ENCODE assay signal across 23 cellular contexts in genomic region chr16:363110-364090, GRCh38. TPM values are rescaled to one million over a fixed set of nuclear protein-coding genes. Genes with fewer than 3 reads are reported as not detected.
DNase-seq lines count a peak whose midpoint lies in the region; ATAC-seq, FAIRE-seq and TF ChIP-seq lines count a peak whose summit lies in the region.
"Had no signal": no experiment of that assay in that cellular context is flagged by ENCODE, and none has a peak within 500 bp of the region (broad histone marks: within the 10 kb centered on the region; RNA-seq: fewer than 3 reads in every experiment).

No MANE protein-coding gene starts in this region.

- H3K27me3 Mint-ChIP-seq in activated CD4-positive, alpha-beta T cell treated with anti-CD3 and anti-CD28 coated beads for 36 hours, result peaks cover 5% of the 10 kb centered on the region
- H3K27me3 Mint-ChIP-seq: activated naive CD4-positive, alpha-beta T cell treated with anti-CD3 and anti-CD28 coated beads, Interleukin-2, amount 50 U/mL, for 24 hours; naive thymus-derived CD8-positive, alpha-beta T cell had no signal

- H3K36me3 Mint-ChIP-seq in activated CD4-positive, alpha-beta T cell treated with anti-CD3 and anti-CD28 coated beads for 36 hours (ENCODE audit: low read depth), result peaks cover 6% of the 10 kb centered on the region
- H3K36me3 Mint-ChIP-seq: activated naive CD4-positive, alpha-beta T cell treated with anti-CD3 and anti-CD28 coated beads, Interleukin-2, amount 50 U/mL, for 24 hours had no signal

- H3K79me2 ChIP-seq in SK-N-SH (ENCODE audit: insufficient read depth), result no peaks in the 10 kb centered on the region
- H3K79me2 ChIP-seq: parathyroid adenoma had no signal

- CTCF ChIA-PET in A549 (lab: Yijun Ruan, JAX), result interaction anchor here (0.8 to 7.6 kb wide), 34 partner anchors 12 to 300 kb away, joined by 3 to 80 read pairs (median 8); partner anchors contain the start of genes ARHGDIG, AXIN1, HBQ1 and RHBDF1
- CTCF ChIA-PET in SK-N-SH (lab: Yijun Ruan, JAX), result interaction anchor here (0.8 to 4.8 kb wide), 20 partner anchors 7 to 299 kb away, joined by 3 to 74 read pairs (median 9); partner anchors contain the start of genes AXIN1, FAM234A, HBQ1 and MRPL28
- CTCF ChIA-PET in activated CD4-positive, alpha-beta T cell treated with anti-CD3 and anti-CD28 coated beads for 36 hours (lab: Charles Lee), result interaction anchor here (0.8 to 2.3 kb wide), 4 partner anchors 9 to 257 kb away, joined by 3 to 15 read pairs (median 8); no protein-coding TSS in a partner anchor

- WGBS in A549 (ENCODE audit: missing lambda C conversion rate), result 72% methylated on average over 19 of the region's 32 CpGs
- 61% methylated on average over 26 of the region's 32 CpGs for WGBS in SK-N-SH (ENCODE audit: low lambda C conversion rate)

- H3K4me3 ChIP-seq in A549 (no peak overlapping the region), SK-N-SH (ENCODE audit: low read depth in 2 of 2, low read length in 1 of 2) (no peak overlapping the region), mucosa of descending colon (no peak overlapping the region), HAP-1 (no peak overlapping the region)
- H3K4me3 ChIP-seq: heart left ventricle, sigmoid colon had no signal

- H3K27ac Mint-ChIP-seq in activated CD4-positive, alpha-beta T cell treated with anti-CD3 and anti-CD28 coated beads for 36 hours, result no peak overlapping the region
- H3K27ac Mint-ChIP-seq: activated naive CD4-positive, alpha-beta T cell treated with anti-CD3 and anti-CD28 coated beads, Interleukin-2, amount 50 U/mL, for 24 hours; CD8-positive, alpha-beta T cell had no signal

- H3K4me1 ChIP-seq in A549 (peaks cover 7% of the 10 kb centered on the region; the same call in 2 of the 3 replicates), SK-N-SH (ENCODE audit: control insufficient read depth in 1 of 2, insufficient read depth in 2 of 2, low read depth in 1 of 2, low read length in 1 of 2) (peaks cover 0 to 18% of the 10 kb centered on the region in 2 experiments; a peak in 1 of 4 replicates), mucosa of descending colon (ENCODE audit: low read depth) (peaks cover 4% of the 10 kb centered on the region), HAP-1 (peaks cover 10% of the 10 kb centered on the region)
- H3K4me1 ChIP-seq: heart left ventricle, parathyroid adenoma, sigmoid colon had no signal

- no peaks in the 10 kb centered on the region for H3K27me3 ChIP-seq in SK-N-SH (ENCODE audit: insufficient read depth)
- H3K27me3 ChIP-seq in HAP-1 (ENCODE audit: low read depth), result no peaks in the 10 kb centered on the region

- H3K9me3 ChIP-seq in A549 (no peaks in the 10 kb centered on the region), SK-N-SH (no peaks in the 10 kb centered on the region), mucosa of descending colon (no peaks in the 10 kb centered on the region), HAP-1 (no peaks in the 10 kb centered on the region)
- H3K9me3 ChIP-seq: heart left ventricle, sigmoid colon had no signal

- H3K9me2 ChIP-seq in SK-N-SH, result no peaks in the 10 kb centered on the region

- intact Hi-C loops in mucosa of descending colon (cut with DNase I, micrococcal nuclease), result no loop called here
- intact Hi-C loops in activated CD4-positive, alpha-beta T cell treated with anti-CD3 and anti-CD28 coated beads for 36 hours (cut with DNase I, micrococcal nuclease), result loop anchor here in 1 of 2 experiments (2.0 kb wide), 1 partner anchor 257 kb away; no protein-coding TSS in a partner anchor

- TF ChIP-seq RAD21 in A549 (conservative IDR thresholded peaks at IDR 0.05 in 1 of 2, IDR thresholded peaks at IDR 0.05 in 1 of 2) (no peak), SK-N-SH (IDR thresholded peaks at IDR 0.05; ENCODE audit: low read length) (no peak)

- H3F3A ChIP-seq in SK-N-SH (replicated peaks; ENCODE audit: insufficient read depth), result peaks cover 8% of the 10 kb centered on the region

- TF ChIP-seq EP300 in A549 (IDR thresholded peaks at IDR 0.05) (no peak), SK-N-SH (IDR thresholded peaks at IDR 0.05; ENCODE audit: borderline replicate concordance in 1 of 2, low read depth in 1 of 2, low read length in 1 of 2) (no peak)

- no peaks in the 10 kb centered on the region for H3K9me3 Mint-ChIP-seq in activated CD4-positive, alpha-beta T cell treated with anti-CD3 and anti-CD28 coated beads for 36 hours (ENCODE audit: low read depth)
- H3K9me3 Mint-ChIP-seq: activated naive CD4-positive, alpha-beta T cell treated with anti-CD3 and anti-CD28 coated beads, Interleukin-2, amount 50 U/mL, for 24 hours; CD8-positive, alpha-beta T cell; naive thymus-derived CD8-positive, alpha-beta T cell had no signal

- H4K20me1 ChIP-seq in SK-N-SH (ENCODE audit: insufficient read depth), result no peaks in the 10 kb centered on the region

- H3K36me3 ChIP-seq in SK-N-SH (replicated peaks in 1 of 2; ENCODE audit: control insufficient read depth in 1 of 2, insufficient read depth in 2 of 2, low read length in 1 of 2) (peaks cover 2 to 14% of the 10 kb centered on the region in 2 experiments), mucosa of descending colon (ENCODE audit: low read depth) (no peaks in the 10 kb centered on the region), HAP-1 (replicated peaks) (peaks cover 22% of the 10 kb centered on the region)

- H3K4me2 ChIP-seq in A549 (no peak overlapping the region), SK-N-SH (no peak overlapping the region)

- POLR2A ChIA-PET in A549 (lab: Yijun Ruan, JAX) (no interaction called here), SK-N-SH (lab: Yijun Ruan, JAX) (interaction anchor here (1.4 kb wide), 1 partner anchor 135 kb away, joined by 3 read pairs; no protein-coding TSS in a partner anchor)
- POLR2A ChIA-PET in activated CD4-positive, alpha-beta T cell treated with anti-CD3 and anti-CD28 coated beads for 36 hours (lab: Charles Lee), result interaction anchor here (1.0 kb wide), 1 partner anchor 256 kb away, joined by 4 read pairs; no protein-coding TSS in a partner anchor

- peak; percentile 6 to 20; a peak in 5 of 6 replicates for ATAC-seq in A549
- ATAC-seq in mucosa of descending colon, result no peak
- ATAC-seq in HG03280 (IDR thresholded peaks at IDR 0.05; ENCODE audit: unreplicated experiment), result no peak
- no peak for ATAC-seq in activated CD4-positive, alpha-beta T cell treated with anti-CD3 and anti-CD28 coated beads for 36 hours

- TF ChIP-seq CTCF in A549 (IDR thresholded peaks at IDR 0.05) (no peak), SK-N-SH (IDR thresholded peaks at IDR 0.05) (no peak), mucosa of descending colon (IDR thresholded peaks at IDR 0.05) (no peak)

- peaks cover 5% of the 10 kb centered on the region for H3K4me1 Mint-ChIP-seq in activated CD4-positive, alpha-beta T cell treated with anti-CD3 and anti-CD28 coated beads for 36 hours

- H3K9ac ChIP-seq in SK-N-SH, result no peak overlapping the region
- H3K9ac ChIP-seq: parathyroid adenoma had no signal

- H3K4me3 Mint-ChIP-seq in activated CD4-positive, alpha-beta T cell treated with anti-CD3 and anti-CD28 coated beads for 36 hours, result no peak overlapping the region
- H3K4me3 Mint-ChIP-seq: activated naive CD4-positive, alpha-beta T cell treated with anti-CD3 and anti-CD28 coated beads, Interleukin-2, amount 50 U/mL, for 24 hours; CD8-positive, alpha-beta T cell; naive thymus-derived CD8-positive, alpha-beta T cell had no signal

- FAIRE-seq in A549 (lab: Jason Lieb, UNC), result no peak
- FAIRE-seq: TTC549 had no signal

- DNase-seq in A549 (ENCODE audit: low read depth in 1 of 2, low spot score in 1 of 2) (no peak), EH (ENCODE audit: low read depth) (peak; percentile 7), SK-N-SH (peak; percentile 58), mucosa of descending colon (peak in 2 of 3 donors; percentile 25 to 43), HAP-1 (ENCODE audit: low spot score in 2 of 2) (no peak)
- DNase-seq in activated CD4-positive, alpha-beta T cell treated with anti-CD3 and anti-CD28 coated beads for 36 hours, result no peak
- DNase-seq: activated CD4-positive, alpha-beta T cell treated with anti-CD3 and anti-CD28 coated beads for 1 hour; CD8-positive, alpha-beta T cell; effector CD4-positive, alpha-beta T cell; heart left ventricle; left cardiac atrium; naive thymus-derived CD8-positive, alpha-beta T cell; NCI-H1417 treated with DMSO at 0.1 percent for 48 hours; NCI-H524 treated with DMSO at 0.1 percent for 48 hours; SHP77 treated with DMSO at 0.1 percent for 48 hours; stimulated activated CD8-positive, alpha-beta memory T cell treated with anti-CD3 and anti-CD28 coated beads, Interleukin-4, amount 100 ng/mL, for 48 hours; substantia nigra had no signal

- H2AFZ ChIP-seq in SK-N-SH (ENCODE audit: low read depth), result no peak overlapping the region

- in situ Hi-C loops in HAP-1 (cut with MboI; ENCODE audit: low sequenced_read_pairs), result no loop called here

- no peak overlapping the region for H3K27ac ChIP-seq in A549
- no peak overlapping the region for H3K27ac ChIP-seq in SK-N-SH (ENCODE audit: low read depth in 2 of 2, low read length in 1 of 2)
- H3K27ac ChIP-seq: heart left ventricle, HL-60, parathyroid adenoma, sigmoid colon had no signal

- TF ChIP-seq POLR2A in A549 (IDR thresholded peaks at IDR 0.05; ENCODE audit: low read length), result no peak

RNA-seq across cellular contexts. Expression of gene MRPL28, which starts 6.9 kb away (rescaled TPM):
- polyA plus RNA-seq in A549 (2011; rRNA removed) (115 and 130 TPM in 2 replicates), A549 (2017; fragmentation: RNase III; extraction: RNeasy Plus Mini Kit Qiagen cat#74134 plus additional on column Dnase treatment) (139 to 144 TPM (median 139 TPM) in 3 replicates), SK-N-SH (2012; rRNA removed) (266 and 320 TPM in 2 replicates)
- 235 and 249 TPM in 2 replicates for polyA plus RNA-seq in A549 (2012; cell fraction: cytosol; rRNA removed)
- 164 and 216 TPM in 2 replicates for polyA plus RNA-seq in A549 (2012; cell fraction: nucleus; rRNA removed)
- polyA minus RNA-seq in A549 (2011; rRNA and poly(A)+ RNA removed), result 56.3 and 61.4 TPM in 2 replicates
- 181 and 235 TPM in 2 replicates for polyA plus RNA-seq in SK-N-SH (2012; cell fraction: cytosol; rRNA removed)
- polyA plus RNA-seq in SK-N-SH (2012; cell fraction: nucleus; rRNA removed), result 203 and 269 TPM in 2 replicates
- total RNA-seq in mucosa of descending colon, result 10 to 100 TPM; 39.7 to 53.8 (median 49.1) TPM
- total RNA-seq in activated CD4-positive, alpha-beta T cell treated with anti-CD3 and anti-CD28 coated beads for 36 hours, result 10 to 100 TPM; 90.2 to 94.4 TPM

RNA-seq across cellular contexts. Expression of gene AXIN1, which starts 10.9 kb away (rescaled TPM):
- polyA plus RNA-seq in A549 (2011; rRNA removed) (8.7 and 8.9 TPM in 2 replicates), A549 (2017; fragmentation: RNase III; extraction: RNeasy Plus Mini Kit Qiagen cat#74134 plus additional on column Dnase treatment) (18.1 to 19.3 TPM (median 18.6 TPM) in 3 replicates), SK-N-SH (2012; rRNA removed) (12.5 and 19.9 TPM in 2 replicates)
- polyA plus RNA-seq in A549 (2012; cell fraction: cytosol; rRNA removed), result 25.3 and 30.9 TPM in 2 replicates
- 26.5 and 35.0 TPM in 2 replicates for polyA plus RNA-seq in A549 (2012; cell fraction: nucleus; rRNA removed)
- polyA minus RNA-seq in A549 (2011; rRNA and poly(A)+ RNA removed), result 5.9 and 9.3 TPM in 2 replicates
- polyA plus RNA-seq in SK-N-SH (2012; cell fraction: cytosol; rRNA removed), result 14.9 and 21.4 TPM in 2 replicates
- polyA plus RNA-seq in SK-N-SH (2012; cell fraction: nucleus; rRNA removed), result 26.8 and 32.0 TPM in 2 replicates
- total RNA-seq in mucosa of descending colon, result 10 to 100 TPM; 33.0 to 46.3 (median 40.0) TPM
- 10 to 100 TPM; 20.0 to 23.8 TPM for total RNA-seq in activated CD4-positive, alpha-beta T cell treated with anti-CD3 and anti-CD28 coated beads for 36 hours

RNA-seq across cellular contexts. Expression of gene PGAP6, which starts 18.4 kb away (rescaled TPM):
- 25.9 and 36.0 TPM in 2 replicates for polyA plus RNA-seq in A549 (2011; rRNA removed)
- 62.1 and 83.7 TPM in 2 replicates for polyA plus RNA-seq in A549 (2012; cell fraction: cytosol; rRNA removed)
- 177 and 238 TPM in 2 replicates for polyA plus RNA-seq in A549 (2012; cell fraction: nucleus; rRNA removed)
- 32.3 to 38.1 TPM (median 36.2 TPM) in 3 replicates for polyA plus RNA-seq in A549 (2017; fragmentation: RNase III; extraction: RNeasy Plus Mini Kit Qiagen cat#74134 plus additional on column Dnase treatment)
- polyA minus RNA-seq in A549 (2011; rRNA and poly(A)+ RNA removed), result 50.0 and 58.6 TPM in 2 replicates
- 133 and 166 TPM in 2 replicates for polyA plus RNA-seq in SK-N-SH (2012; rRNA removed)
- 36.0 and 79.9 TPM in 2 replicates for polyA plus RNA-seq in SK-N-SH (2012; cell fraction: cytosol; rRNA removed)
- polyA plus RNA-seq in SK-N-SH (2012; cell fraction: nucleus; rRNA removed), result 268 and 315 TPM in 2 replicates
- total RNA-seq in mucosa of descending colon, result 100 to 1,000 TPM in 1 of 3 donors, 10 to 100 TPM in 2; 77.3 to 134 (median 95.7) TPM
- 10 to 100 TPM; 22.9 to 40.8 TPM for total RNA-seq in activated CD4-positive, alpha-beta T cell treated with anti-CD3 and anti-CD28 coated beads for 36 hours

RNA-seq across cellular contexts. Expression of gene NME4, which starts 33.6 kb away (rescaled TPM):
- polyA plus RNA-seq in A549 (2011; rRNA removed), result 229 and 239 TPM in 2 replicates
- polyA plus RNA-seq in A549 (2012; cell fraction: cytosol; rRNA removed), result 926 and 1,068 TPM in 2 replicates
- 529 and 596 TPM in 2 replicates for polyA plus RNA-seq in A549 (2012; cell fraction: nucleus; rRNA removed)
- polyA plus RNA-seq in A549 (2017; fragmentation: RNase III; extraction: RNeasy Plus Mini Kit Qiagen cat#74134 plus additional on column Dnase treatment), result 301 to 349 TPM (median 339 TPM) in 3 replicates
- polyA minus RNA-seq in A549 (2011; rRNA and poly(A)+ RNA removed), result 134 and 168 TPM in 2 replicates
- 417 and 509 TPM in 2 replicates for polyA plus RNA-seq in SK-N-SH (2012; rRNA removed)
- 206 and 304 TPM in 2 replicates for polyA plus RNA-seq in SK-N-SH (2012; cell fraction: cytosol; rRNA removed)
- polyA plus RNA-seq in SK-N-SH (2012; cell fraction: nucleus; rRNA removed), result 278 and 300 TPM in 2 replicates
- total RNA-seq in mucosa of descending colon, result 100 to 1,000 TPM in 1 of 3 donors, 10 to 100 TPM in 2; 24.5 to 125 (median 43.6) TPM
- 10 to 100 TPM; 55.9 to 72.1 TPM for total RNA-seq in activated CD4-positive, alpha-beta T cell treated with anti-CD3 and anti-CD28 coated beads for 36 hours

RNA-seq across cellular contexts. Expression of gene DECR2, which starts 38.3 kb away (rescaled TPM):
- polyA plus RNA-seq in A549 (2011; rRNA removed), result 15.5 and 17.9 TPM in 2 replicates
- polyA plus RNA-seq in A549 (2012; cell fraction: cytosol; rRNA removed), result 40.9 and 56.0 TPM in 2 replicates
- 154 and 183 TPM in 2 replicates for polyA plus RNA-seq in A549 (2012; cell fraction: nucleus; rRNA removed)
- polyA plus RNA-seq in A549 (2017; fragmentation: RNase III; extraction: RNeasy Plus Mini Kit Qiagen cat#74134 plus additional on column Dnase treatment), result 31.0 to 38.0 TPM (median 34.2 TPM) in 3 replicates
- polyA minus RNA-seq in A549 (2011; rRNA and poly(A)+ RNA removed), result 12.0 and 14.1 TPM in 2 replicates
- polyA plus RNA-seq in SK-N-SH (2012; rRNA removed), result 53.0 and 56.6 TPM in 2 replicates
- 14.3 and 25.0 TPM in 2 replicates for polyA plus RNA-seq in SK-N-SH (2012; cell fraction: cytosol; rRNA removed)
- 214 and 256 TPM in 2 replicates for polyA plus RNA-seq in SK-N-SH (2012; cell fraction: nucleus; rRNA removed)
- 10 to 100 TPM; 39.5 to 64.3 (median 56.0) TPM for total RNA-seq in mucosa of descending colon
- 10 to 100 TPM; 11.5 to 13.0 TPM for total RNA-seq in activated CD4-positive, alpha-beta T cell treated with anti-CD3 and anti-CD28 coated beads for 36 hours

Comparison
In these comparisons a context has a peak if more than half of its experiments do, and no peak if none do; other contexts are left out.
1. ATAC-seq: peak in A549 (2 of 2); none in mucosa of descending colon (single experiment), HG03280 (single experiment) and activated CD4-positive, alpha-beta T cell treated with anti-CD3 and anti-CD28 coated beads for 36 hours (single experiment).
2. DNase-seq: peak in EH (single experiment), SK-N-SH (single experiment) and mucosa of descending colon (2 of 3); none in A549 (0 of 2), activated CD4-positive, alpha-beta T cell treated with anti-CD3 and anti-CD28 coated beads for 36 hours (single experiment) and HAP-1 (0 of 2).